Comparison of ENCODE assay signal across 15 cellular contexts in the genomic region with DNA sequence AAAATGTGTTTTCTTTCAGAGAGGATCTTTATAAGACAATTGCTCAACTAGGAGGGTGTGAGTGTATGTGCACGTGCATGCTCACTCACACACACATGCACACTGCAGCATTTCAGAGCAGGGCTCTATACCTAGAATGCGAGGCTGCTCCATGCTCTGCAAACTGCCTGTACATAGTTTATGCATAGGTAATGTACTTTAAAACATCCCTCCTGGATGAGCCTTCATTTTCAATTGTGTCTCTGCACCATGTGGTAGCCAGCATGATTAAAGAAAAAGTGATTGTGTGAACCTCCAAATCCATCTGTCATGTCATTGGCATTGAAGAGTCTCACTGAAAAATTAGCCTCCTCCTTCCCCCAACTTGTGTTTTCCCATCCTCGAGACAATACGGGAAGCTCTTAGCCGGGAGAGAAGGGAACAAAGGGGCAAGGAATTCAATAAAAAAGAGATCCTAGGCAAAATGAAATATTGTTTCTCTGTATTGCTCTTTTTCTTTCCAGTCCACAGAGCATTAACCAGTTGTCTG.
"Had no signal": no experiment of that assay in that cellular context is flagged by ENCODE, and none has a peak within 500 bp of the region (broad histone marks: within the 10 kb centered on the region; RNA-seq: fewer than 3 reads in every experiment).

No MANE protein-coding gene starts in this region.

- H3K27ac ChIP-seq: foreskin keratinocyte, right atrium auricular region, tibial nerve had no signal

- H3K4me3 ChIP-seq: right atrium auricular region, tibial nerve had no signal

- ATAC-seq: foreskin keratinocyte; left ventricle myocardium superior; stimulated activated effector memory CD8-positive, alpha-beta T cell treated with anti-CD3 and anti-CD28 coated beads, Interleukin-12 subunit alpha, Interleukin-12 subunit beta, amount 100 ng/mL, for 72 hours had no signal

- H3K36me3 ChIP-seq: right atrium auricular region, tibial nerve had no signal

- DNase-seq: activated CD4-positive, alpha-beta T cell treated with anti-CD3 and anti-CD28 coated beads, Interleukin-2, amount 50 U/mL, for 4 hours; activated CD4-positive, CD25-positive, alpha-beta regulatory T cell treated with anti-CD3 and anti-CD28 coated beads, Interleukin-2, amount 50 U/mL, for 72 hours; activated effector memory CD4-positive, alpha-beta T cell treated with Interleukin-2 at 50 U/mL for 16 hours; activated T-cell treated with anti-CD3 and anti-CD28 coated beads, Interleukin-2, amount 50 U/mL, for 1 hour; amygdala; foreskin keratinocyte; left ventricle myocardium superior; mesenchymal stem cell had no signal

- H3K4me1 ChIP-seq: foreskin keratinocyte, right atrium auricular region had no signal

- H3K9me3 ChIP-seq: right atrium auricular region, tibial nerve had no signal

- H3K27me3 ChIP-seq: right atrium auricular region had no signal

- FAIRE-seq: bronchial epithelial cell, colon, endothelial cell of umbilical vein, keratinocyte had no signal
